In the genomic region with DNA sequence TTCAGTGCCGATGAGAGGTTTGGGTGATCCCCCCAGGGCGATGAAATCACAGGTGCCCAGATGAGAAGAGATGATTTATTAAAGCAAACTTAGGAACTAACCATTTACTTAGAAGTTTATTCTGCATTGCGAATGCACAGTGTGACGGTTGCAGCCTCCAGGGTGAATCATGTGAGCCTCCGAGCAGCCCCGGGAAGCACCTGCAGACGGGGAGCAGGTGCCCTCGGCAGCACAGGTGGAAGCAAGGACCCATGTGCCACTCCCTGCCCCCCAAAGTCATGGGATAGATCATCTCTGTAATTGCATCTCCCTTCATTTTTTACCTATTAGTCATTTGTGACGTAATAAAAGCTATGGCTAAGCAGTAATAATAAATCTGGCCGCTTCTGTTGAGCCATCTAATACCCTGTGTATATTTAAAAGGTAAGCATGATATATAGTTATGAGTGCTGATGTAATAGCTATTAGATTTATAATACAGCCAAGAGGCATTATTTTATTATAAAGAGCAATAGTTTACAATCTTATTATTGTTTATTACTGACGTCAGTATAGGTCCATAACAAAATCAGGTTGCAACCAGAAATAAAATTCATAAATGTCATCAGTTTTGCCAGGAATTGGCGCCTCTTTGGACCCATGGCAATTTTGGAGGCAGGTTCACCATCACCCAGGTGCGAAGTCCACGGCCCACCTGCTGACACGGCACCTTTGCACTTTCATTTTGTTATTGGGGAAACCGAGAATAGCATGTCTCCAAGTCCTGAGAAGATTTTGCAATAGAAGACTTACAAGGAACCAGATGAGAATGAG, we compare ENCODE assay signal across 21 cellular contexts.
DNase-seq lines count a peak whose midpoint lies in the region; ATAC-seq, FAIRE-seq and TF ChIP-seq lines count a peak whose summit lies in the region.
"Had no signal": no experiment of that assay in that cellular context is flagged by ENCODE, and none has a peak within 500 bp of the region (broad histone marks: within the 10 kb centered on the region; RNA-seq: fewer than 3 reads in every experiment).

No MANE protein-coding gene starts in this region.

- ATAC-seq in HepG2: no peak
- no peak for ATAC-seq in activated naive CD8-positive, alpha-beta T cell treated with anti-CD3 and anti-CD28 coated beads, Interleukin-2, amount 50 U/mL, for 24 hours
- ATAC-seq: mucosa of descending colon, right lobe of liver had no signal

- FAIRE-seq in HepG2 (lab: Jason Lieb, UNC): no peak

- CTCF ChIA-PET in HepG2 (lab: Yijun Ruan, JAX; ENCODE audit: low intra/inter-chr PET ratio, low total read pairs): no interaction called here
- CTCF ChIA-PET in Calu3 (lab: Charles Lee): no interaction called here

- no peak overlapping the region for H3K4me2 ChIP-seq in HepG2 (ENCODE audit: low read depth, low read length)

- TF ChIP-seq RAD21 in HepG2 (CRISPR knock-in tag; IDR thresholded peaks at IDR 0.05): no peak

- intact Hi-C loops in HepG2 (cut with micrococcal nuclease; ENCODE audit: unreplicated experiment): no loop called here
- intact Hi-C loops in Calu3 (cut with micrococcal nuclease; ENCODE audit: unreplicated experiment): no loop called here

- H3K9ac ChIP-seq in HepG2 (ENCODE audit: insufficient read depth, low read depth, low read length): no peak overlapping the region

- no peaks in the 10 kb centered on the region for H3K36me3 Mint-ChIP-seq in Calu3 (ENCODE audit: insufficient read depth, unreplicated experiment)
- H3K36me3 Mint-ChIP-seq in activated naive CD8-positive, alpha-beta T cell treated with anti-CD3 and anti-CD28 coated beads, Interleukin-2, amount 50 U/mL, for 24 hours (ENCODE audit: low read depth): no peaks in the 10 kb centered on the region
- H3K36me3 Mint-ChIP-seq: activated naive CD8-positive, alpha-beta T cell treated with anti-CD3 and anti-CD28 coated beads for 36 hours had no signal

- no peaks in the 10 kb centered on the region for H3K36me3 ChIP-seq in HepG2 (replicated peaks in 1 of 2; ENCODE audit: control insufficient read depth in 1 of 2, insufficient read depth in 2 of 2, low read length in 2 of 2)
- H3K36me3 ChIP-seq: BE2C, esophagus squamous epithelium, HAP-1, right lobe of liver, SJCRH30 had no signal

- no peaks in the 10 kb centered on the region for H3K9me3 ChIP-seq in HepG2 (ENCODE audit: low read length)
- H3K9me3 ChIP-seq: BE2C, esophagus squamous epithelium, HAP-1, mucosa of descending colon, right lobe of liver, SJCRH30 had no signal

- POLR2A ChIA-PET in HepG2 (lab: Yijun Ruan, JAX): no interaction called here

- H3K4me1 ChIP-seq in HepG2 (ENCODE audit: insufficient read depth, low read length): no peaks in the 10 kb centered on the region
- H3K4me1 ChIP-seq: BE2C, HAP-1, right lobe of liver, SJCRH30 had no signal

- peaks cover 35% of the 10 kb centered on the region for H3K27me3 Mint-ChIP-seq in Calu3 (ENCODE audit: unreplicated experiment)
- H3K27me3 Mint-ChIP-seq in activated naive CD8-positive, alpha-beta T cell treated with anti-CD3 and anti-CD28 coated beads, Interleukin-2, amount 50 U/mL, for 24 hours: peaks cover 2% of the 10 kb centered on the region
- H3K27me3 Mint-ChIP-seq: activated naive CD8-positive, alpha-beta T cell treated with anti-CD3 and anti-CD28 coated beads for 36 hours had no signal

- no peak for TF ChIP-seq POLR2A in HepG2 (IDR thresholded peaks at IDR 0.05; ENCODE audit: insufficient read depth in 1 of 2, low read depth in 2 of 2, low read length in 2 of 2)

- BruUV-seq in HepG2 (replicated peaks; lab: Mats Ljungman, UMichigan) (no TSS peak), Calu3 (replicated peaks; lab: Mats Ljungman, UMichigan) (no TSS peak)

- WGBS in HepG2 (ENCODE audit: low lambda C conversion rate): 16% methylated on average over 14 of the region's 16 CpGs

- H3K79me2 ChIP-seq in HepG2 (ENCODE audit: insufficient read depth, low read length): no peaks in the 10 kb centered on the region

- no peak for TF ChIP-seq EP300 in HepG2 (IDR thresholded peaks at IDR 0.05; ENCODE audit: low read depth in 2 of 2, low read length in 2 of 2)
- TF ChIP-seq EP300 in HepG2 (CRISPR knock-in tag; IDR thresholded peaks at IDR 0.05; ENCODE audit: borderline replicate concordance): no peak

- TF ChIP-seq CTCF in HepG2 (CRISPR knock-in tag; IDR thresholded peaks at IDR 0.05) (no peak), Calu3 (IDR thresholded peaks at IDR 0.05; ENCODE audit: unreplicated experiment) (no peak)

- no peaks in the 10 kb centered on the region for H3K9me3 Mint-ChIP-seq in Calu3 (ENCODE audit: low read depth, unreplicated experiment)
- H3K9me3 Mint-ChIP-seq in activated naive CD8-positive, alpha-beta T cell treated with anti-CD3 and anti-CD28 coated beads, Interleukin-2, amount 50 U/mL, for 24 hours: no peaks in the 10 kb centered on the region
- H3K9me3 Mint-ChIP-seq: activated naive CD8-positive, alpha-beta T cell treated with anti-CD3 and anti-CD28 coated beads for 36 hours had no signal

- no peaks in the 10 kb centered on the region for H3K4me1 Mint-ChIP-seq in Calu3 (ENCODE audit: low read depth, unreplicated experiment)
- no peaks in the 10 kb centered on the region for H3K4me1 Mint-ChIP-seq in activated naive CD8-positive, alpha-beta T cell treated with anti-CD3 and anti-CD28 coated beads, Interleukin-2, amount 50 U/mL, for 24 hours

- peaks cover 4 to 85% of the 10 kb centered on the region in 2 experiments for H3K27me3 ChIP-seq in HepG2 (ENCODE audit: control insufficient read depth in 1 of 2, insufficient read depth in 2 of 2, low read length in 2 of 2)
- H3K27me3 ChIP-seq: BE2C, right lobe of liver, SJCRH30 had no signal

- DNase-seq in COR-L47 (lab: John Stamatoyannopoulos, UW) (peak; percentile 8), LoVo (ENCODE audit: low spot score) (peak; percentile 2), RPMI7951 (ENCODE audit: low read depth) (peak; percentile 4), HepG2 (ENCODE audit: low spot score) (no peak), Calu3 (no peak), Kasumi-1 (lab: John Stamatoyannopoulos, UW) (no peak)
- DNase-seq in stimulated activated CD4-positive, alpha-beta T cell treated with anti-CD3 and anti-CD28 coated beads, Interleukin-12 subunit alpha, Interleukin-12 subunit beta, amount 100 ng/mL, for 4 hours: no peak
- no peak for DNase-seq in activated naive CD8-positive, alpha-beta T cell treated with anti-CD3 and anti-CD28 coated beads, Interleukin-2, amount 50 U/mL, for 24 hours
- DNase-seq: activated CD4-positive, alpha-beta T cell treated with anti-CD3 and anti-CD28 coated beads for 48 hours; activated naive CD8-positive, alpha-beta T cell treated with anti-CD3 and anti-CD28 coated beads for 36 hours; BE2C; DMS153; esophagus squamous epithelium; hippocampal formation; kidney glomerular epithelial cell; mucosa of descending colon; SJCRH30; stimulated activated CD4-positive, alpha-beta T cell treated with anti-CD3 and anti-CD28 coated beads, Interleukin-4, amount 100 ng/mL, for 4 hours; T-helper 9 cell had no signal

- no peak overlapping the region for H3K27ac ChIP-seq in HepG2 (ENCODE audit: extremely low read length, insufficient read depth, low read length)
- H3K27ac ChIP-seq: esophagus squamous epithelium, right lobe of liver, SJCRH30 had no signal

- H3K4me3 Mint-ChIP-seq in Calu3 (ENCODE audit: low read depth, unreplicated experiment): no peak overlapping the region
- H3K4me3 Mint-ChIP-seq in activated naive CD8-positive, alpha-beta T cell treated with anti-CD3 and anti-CD28 coated beads, Interleukin-2, amount 50 U/mL, for 24 hours: no peak overlapping the region
- H3K4me3 Mint-ChIP-seq: activated naive CD8-positive, alpha-beta T cell treated with anti-CD3 and anti-CD28 coated beads for 36 hours had no signal

- no peak overlapping the region for H2AFZ ChIP-seq in HepG2 (ENCODE audit: low read length)

- H3K4me3 ChIP-seq in HepG2 (replicated peaks in 1 of 3; ENCODE audit: insufficient read depth in 1 of 3, low read depth in 2 of 3, low read length in 3 of 3): no peak overlapping the region
- H3K4me3 ChIP-seq: esophagus squamous epithelium, HAP-1, mucosa of descending colon, right lobe of liver, SJCRH30 had no signal

- H3K27ac Mint-ChIP-seq in Calu3 (ENCODE audit: unreplicated experiment): no peak overlapping the region
- no peak overlapping the region for H3K27ac Mint-ChIP-seq in activated naive CD8-positive, alpha-beta T cell treated with anti-CD3 and anti-CD28 coated beads, Interleukin-2, amount 50 U/mL, for 24 hours
- H3K27ac Mint-ChIP-seq: activated naive CD8-positive, alpha-beta T cell treated with anti-CD3 and anti-CD28 coated beads for 36 hours had no signal

- no peaks in the 10 kb centered on the region for H4K20me1 ChIP-seq in HepG2 (ENCODE audit: insufficient read depth, low read length)

- in situ Hi-C loops in HepG2 (cut with HindIII; ENCODE audit: extremely low pct_ligation_motif_present, low pct_unique_long_range_greater_than_20kb): no loop called here

TF ChIP-seq in HepG2, 621 proteins besides CTCF, POLR2A, EP300 and RAD21:
- TF ChIP-seq, protein P1, sequence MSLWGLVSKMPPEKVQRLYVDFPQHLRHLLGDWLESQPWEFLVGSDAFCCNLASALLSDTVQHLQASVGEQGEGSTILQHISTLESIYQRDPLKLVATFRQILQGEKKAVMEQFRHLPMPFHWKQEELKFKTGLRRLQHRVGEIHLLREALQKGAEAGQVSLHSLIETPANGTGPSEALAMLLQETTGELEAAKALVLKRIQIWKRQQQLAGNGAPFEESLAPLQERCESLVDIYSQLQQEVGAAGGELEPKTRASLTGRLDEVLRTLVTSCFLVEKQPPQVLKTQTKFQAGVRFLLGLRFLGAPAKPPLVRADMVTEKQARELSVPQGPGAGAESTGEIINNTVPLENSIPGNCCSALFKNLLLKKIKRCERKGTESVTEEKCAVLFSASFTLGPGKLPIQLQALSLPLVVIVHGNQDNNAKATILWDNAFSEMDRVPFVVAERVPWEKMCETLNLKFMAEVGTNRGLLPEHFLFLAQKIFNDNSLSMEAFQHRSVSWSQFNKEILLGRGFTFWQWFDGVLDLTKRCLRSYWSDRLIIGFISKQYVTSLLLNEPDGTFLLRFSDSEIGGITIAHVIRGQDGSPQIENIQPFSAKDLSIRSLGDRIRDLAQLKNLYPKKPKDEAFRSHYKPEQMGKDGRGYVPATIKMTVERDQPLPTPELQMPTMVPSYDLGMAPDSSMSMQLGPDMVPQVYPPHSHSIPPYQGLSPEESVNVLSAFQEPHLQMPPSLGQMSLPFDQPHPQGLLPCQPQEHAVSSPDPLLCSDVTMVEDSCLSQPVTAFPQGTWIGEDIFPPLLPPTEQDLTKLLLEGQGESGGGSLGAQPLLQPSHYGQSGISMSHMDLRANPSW (CRISPR knock-in tag; IDR thresholded peaks at IDR 0.05; ENCODE audit: borderline replicate concordance): no peak
- TF ChIP-seq CREB1 (IDR thresholded peaks at IDR 0.05) (peak; percentile 77), CREB1 (CRISPR knock-in tag; IDR thresholded peaks at IDR 0.05) (no peak), NKX3-1 (CRISPR knock-in tag; IDR thresholded peaks at IDR 0.05) (no peak)
TF ChIP-seq in HepG2: peak in this region for 1.

Comparison
In these comparisons a context has a peak if more than half of its experiments do, and no peak if none do; other contexts are left out.
1. DNase-seq: peak in COR-L47 (single experiment), LoVo (single experiment) and RPMI7951 (single experiment); none in HepG2 (single experiment), Calu3 (single experiment), stimulated activated CD4-positive, alpha-beta T cell treated with anti-CD3 and anti-CD28 coated beads, Interleukin-12 subunit alpha, Interleukin-12 subunit beta, amount 100 ng/mL, for 4 hours (single experiment), Kasumi-1 (0 of 2) and activated naive CD8-positive, alpha-beta T cell treated with anti-CD3 and anti-CD28 coated beads, Interleukin-2, amount 50 U/mL, for 24 hours (single experiment).